ENCODE assay signal across 26 cellular contexts in the genomic region with DNA sequence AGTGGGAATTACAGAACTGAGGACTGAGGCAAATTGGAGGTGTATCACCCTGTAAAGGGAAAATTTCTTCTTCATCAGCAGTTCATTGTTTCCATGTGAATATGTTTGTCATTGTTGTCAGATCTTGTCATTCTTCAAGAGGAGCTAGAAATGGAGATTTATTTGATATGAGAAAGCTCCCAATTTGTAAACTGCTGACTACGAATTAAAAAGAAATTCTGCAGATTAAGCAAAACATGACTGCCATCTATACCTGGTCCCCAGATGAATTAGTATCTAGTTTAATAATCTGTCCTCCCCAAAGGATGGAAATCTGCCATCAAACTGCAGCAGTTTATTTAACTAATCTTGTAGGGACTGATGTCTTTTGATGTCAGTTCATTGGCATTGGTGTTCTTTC.
"Had no signal": no experiment of that assay in that cellular context is flagged by ENCODE, and none has a peak within 500 bp of the region (broad histone marks: within the 10 kb centered on the region; RNA-seq: fewer than 3 reads in every experiment).

No MANE protein-coding gene starts in this region.

- DNase-seq: colonic mucosa; cortex of kidney; effector CD8-positive, alpha-beta T cell; effector memory CD8-positive, alpha-beta T cell; endodermal cell; erythroblast; esophagus squamous epithelium; foreskin fibroblast; foreskin melanocyte; gastrocnemius medialis; glutamatergic neuron; head of caudate nucleus; heart right ventricle; hippocampal formation; left cardiac atrium; left lung; left ventricle myocardium superior; lower lobe of right lung; mesenchymal stem cell; mucosa of descending colon; naive B cell had no signal

- H3K27me3 ChIP-seq: colonic mucosa, esophagus squamous epithelium, gastrocnemius medialis, heart right ventricle, left lung had no signal

- H3K36me3 ChIP-seq: colonic mucosa, esophagus squamous epithelium, gastrocnemius medialis, heart right ventricle, left lung, lower lobe of right lung had no signal

- ATAC-seq: effector memory CD8-positive, alpha-beta T cell; esophagus mucosa; gastrocnemius medialis; heart right ventricle; left cardiac atrium; left lung; left ventricle myocardium superior; lower lobe of right lung; mucosa of descending colon had no signal

- H3K27ac ChIP-seq: colonic mucosa, epithelial cell of prostate, esophagus squamous epithelium, gastrocnemius medialis, heart right ventricle, left lung, lower lobe of right lung had no signal

- H3K9me3 ChIP-seq: colonic mucosa, gastrocnemius medialis, lower lobe of right lung, mucosa of descending colon had no signal

- FAIRE-seq: endometrium, islet of Langerhans, keratinocyte had no signal

- H3K4me1 ChIP-seq: colonic mucosa, esophagus squamous epithelium, gastrocnemius medialis, heart right ventricle, left lung, lower lobe of right lung had no signal

- H3K4me3 ChIP-seq: colonic mucosa, esophagus squamous epithelium, gastrocnemius medialis, heart right ventricle, left lung, lower lobe of right lung, mucosa of descending colon had no signal
